9 cellular contexts compared by ENCODE assay signal in genomic region chr10:98340261-98340675, GRCh38.
DNase-seq lines count a peak whose midpoint lies in the region; ATAC-seq, FAIRE-seq and TF ChIP-seq lines count a peak whose summit lies in the region.
"Had no signal": no experiment of that assay in that cellular context is flagged by ENCODE, and none has a peak within 500 bp of the region (broad histone marks: within the 10 kb centered on the region; RNA-seq: fewer than 3 reads in every experiment).

No MANE protein-coding gene starts in this region.

- no peaks in the 10 kb centered on the region for H3K9me3 Mint-ChIP-seq in central memory CD8-positive, alpha-beta T cell

- peaks cover 22% of the 10 kb centered on the region for H3K4me1 Mint-ChIP-seq in central memory CD8-positive, alpha-beta T cell

- DNase-seq in AG10803 (ENCODE audit: low read depth): peak; percentile 21
- no peak for DNase-seq in GM19239 (ENCODE audit: insufficient read length, low spot score)
- DNase-seq in central memory CD8-positive, alpha-beta T cell (ENCODE audit: low spot score in 2 of 2): no peak
- no peak for DNase-seq in DMS114 treated with DMSO at 0.1 percent for 48 hours (lab: John Stamatoyannopoulos, UW; ENCODE audit: unreplicated experiment)
- DNase-seq in COLO829 (ENCODE audit: low spot score): no peak
- no peak for DNase-seq in activated CD4-positive, alpha-beta T cell treated with anti-CD3 and anti-CD28 coated beads, Interleukin-2, amount 50 U/mL, for 48 hours
- no peak for DNase-seq in NOMO-1 treated with DMSO at 0.1 percent for 48 hours (lab: John Stamatoyannopoulos, UW; ENCODE audit: unreplicated experiment)

- H3K27me3 Mint-ChIP-seq in central memory CD8-positive, alpha-beta T cell: peaks cover 14% of the 10 kb centered on the region

- peak; percentile 33 for ATAC-seq in HG03097 (IDR thresholded peaks at IDR 0.05; ENCODE audit: low FRiP score, unreplicated experiment)
- ATAC-seq in central memory CD8-positive, alpha-beta T cell (replicated peaks; ENCODE audit: extremely low read depth, poor library complexity, severe bottlenecking): peak; percentile 21

- H3K27ac Mint-ChIP-seq in central memory CD8-positive, alpha-beta T cell (ENCODE audit: low read depth): peak overlapping the region; percentile 38

- TF ChIP-seq CTCF in AG10803 (conservative IDR thresholded peaks at IDR 0.05; ENCODE audit: low read length): no peak

- H3K4me3 ChIP-seq in AG10803 (ENCODE audit: low read length): no peak overlapping the region
- H3K4me3 ChIP-seq: SJSA1 had no signal

- peaks cover 2% of the 10 kb centered on the region for H3K36me3 Mint-ChIP-seq in central memory CD8-positive, alpha-beta T cell (ENCODE audit: insufficient read depth)

- peak overlapping the region; percentile 61 for H3K4me3 Mint-ChIP-seq in central memory CD8-positive, alpha-beta T cell

- FAIRE-seq in GM19239 (lab: Jason Lieb, UNC): peak; percentile 68
